ENCODE assay signal across 29 cellular contexts in the genomic region with DNA sequence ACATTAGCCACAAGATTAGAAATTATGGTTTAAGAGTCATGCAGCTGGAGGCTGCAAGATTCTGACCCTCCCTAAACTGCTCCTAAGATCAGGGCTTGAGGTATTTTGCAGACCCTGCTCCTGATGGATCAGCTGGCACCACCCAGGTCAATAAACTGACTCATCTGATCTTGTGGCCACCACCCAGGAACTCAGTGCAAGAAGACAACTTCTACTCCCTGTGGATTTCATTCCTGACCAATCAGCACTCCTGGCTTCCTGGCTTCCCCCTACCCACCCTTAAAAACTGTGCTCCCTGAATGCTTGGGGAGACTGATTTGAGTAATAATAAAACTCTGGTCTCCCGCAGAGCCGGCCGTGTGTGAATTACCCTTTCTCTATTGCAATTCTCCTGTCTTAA. TPM values are rescaled to one million over a fixed set of nuclear protein-coding genes. Genes with fewer than 3 reads are reported as not detected.
DNase-seq lines count a peak whose midpoint lies in the region; ATAC-seq, FAIRE-seq and TF ChIP-seq lines count a peak whose summit lies in the region.
"Had no signal": no experiment of that assay in that cellular context is flagged by ENCODE, and none has a peak within 500 bp of the region (broad histone marks: within the 10 kb centered on the region; RNA-seq: fewer than 3 reads in every experiment).

No MANE protein-coding gene starts in this region.

- TF ChIP-seq CTCF in MCF 10A (IDR thresholded peaks at IDR 0.05; ENCODE audit: unreplicated experiment) = no peak
- TF ChIP-seq CTCF in mammary epithelial cell (conservative IDR thresholded peaks at IDR 0.05 in 1 of 2, IDR thresholded peaks at IDR 0.05 in 1 of 2; ENCODE audit: extremely low read depth in 1 of 2, insufficient read depth in 1 of 2, low read depth in 1 of 2, low read length in 2 of 2) = no peak
- TF ChIP-seq CTCF in pancreas (IDR thresholded peaks at IDR 0.05) = no peak

- in situ Hi-C loops in mammary epithelial cell (cut with MboI; ENCODE audit: low sequenced_read_pairs in 2 of 2) = loop anchor here in 1 of 2 donors (5.0 kb wide), 1 partner anchor 68 kb away; no protein-coding TSS in a partner anchor

- BruUV-seq in MCF 10A (replicated peaks; lab: Mats Ljungman, UMichigan) = no TSS peak
- BruUV-seq in mammary epithelial cell (replicated peaks; lab: Mats Ljungman, UMichigan) = no TSS peak

- H4K20me1 ChIP-seq in mammary epithelial cell (ENCODE audit: insufficient read depth, low read length) = no peaks in the 10 kb centered on the region

- CTCF ChIA-PET in MCF 10A (lab: Yijun Ruan, JAX) (interaction anchor here (0.6 to 1.6 kb wide), 2 partner anchors 103 to 318 kb away, joined by 3 to 4 read pairs; no protein-coding TSS in a partner anchor), mammary epithelial cell (lab: Charles Lee; ENCODE audit: low non-redundant PET) (no interaction called here)

- H3K4me2 ChIP-seq in mammary epithelial cell (ENCODE audit: insufficient read depth, low read depth, low read length) = no peak overlapping the region

- H3K79me2 ChIP-seq in mammary epithelial cell (ENCODE audit: insufficient read depth, low read length) = no peaks in the 10 kb centered on the region

- no peaks in the 10 kb centered on the region for H3K9me3 Mint-ChIP-seq in MCF 10A (ENCODE audit: unreplicated experiment)
- H3K9me3 Mint-ChIP-seq: activated naive CD4-positive, alpha-beta T cell treated with anti-CD3 and anti-CD28 coated beads, Interleukin-2, amount 50 U/mL, for 24 hours; IgD-negative memory B cell; stimulated activated naive CD8-positive, alpha-beta T cell treated with anti-CD3 and anti-CD28 coated beads, Interleukin-15, Interleukin-2, amounts not matched to agents 100 ng/mL and 50 ng/mL, for 24 hours; T-cell had no signal

- no peak overlapping the region for H3K9ac ChIP-seq in mammary epithelial cell (ENCODE audit: insufficient read depth, low read length)

- no peaks in the 10 kb centered on the region for H3K36me3 Mint-ChIP-seq in MCF 10A (ENCODE audit: insufficient read depth, unreplicated experiment)
- H3K36me3 Mint-ChIP-seq: activated naive CD4-positive, alpha-beta T cell treated with anti-CD3 and anti-CD28 coated beads, Interleukin-2, amount 50 U/mL, for 24 hours; IgD-negative memory B cell; T-cell had no signal

- H3K4me3 ChIP-seq in mammary epithelial cell (replicated peaks in 1 of 3; ENCODE audit: insufficient read depth in 1 of 3, low read depth in 2 of 3, low read length in 3 of 3) (no peak overlapping the region), pancreas (no peak overlapping the region)
- H3K4me3 ChIP-seq: gastrocnemius medialis, lower lobe of right lung, tibial artery had no signal

- H3K9me3 ChIP-seq in mammary epithelial cell (replicated peaks; ENCODE audit: insufficient read depth, low read length) (no peaks in the 10 kb centered on the region), pancreas (no peaks in the 10 kb centered on the region)
- H3K9me3 ChIP-seq: BE2C, gastrocnemius medialis, lower lobe of right lung, neutrophil, tibial artery had no signal

- H2AFZ ChIP-seq in mammary epithelial cell (ENCODE audit: low read depth, low read length) = no peak overlapping the region

- DNase-seq in MCF 10A (ENCODE audit: unreplicated experiment) = no peak
- DNase-seq in mammary epithelial cell = no peak
- DNase-seq in T1000 (lab: John Stamatoyannopoulos, UW) = peak; percentile 20
- peak; percentile 68 for DNase-seq in glomerular visceral epithelial cell (ENCODE audit: extremely low spot score)
- no peak for DNase-seq in NCI-H146 (lab: John Stamatoyannopoulos, UW)
- DNase-seq in NK-92 (lab: John Stamatoyannopoulos, UW; ENCODE audit: unreplicated experiment) = no peak
- no peak for DNase-seq in pancreas
- DNase-seq: 8988T; activated CD4-positive, alpha-beta T cell treated with anti-CD3 and anti-CD28 coated beads for 4 hours; aorta; BE2C; central memory CD4-positive, alpha-beta T cell; DMS79 treated with DMSO at 0.1 percent for 48 hours; gastrocnemius medialis; islet precursor cell; lower lobe of right lung; NCI-H1694; NCI-H748 treated with DMSO at 0.1 percent for 48 hours; SHP77; stimulated activated CD4-positive, alpha-beta T cell treated with anti-CD3 and anti-CD28 coated beads, Interleukin-12 subunit alpha, Interleukin-12 subunit beta, amount 100 ng/mL, for 4 hours; stimulated activated CD4-positive, alpha-beta T cell treated with anti-CD3 and anti-CD28 coated beads, Interleukin-4, amount 100 ng/mL, for 4 hours; T-cell; tibial artery had no signal

- no peak for FAIRE-seq in pancreas (lab: Jason Lieb, UNC)

- WGBS in mammary epithelial cell (ENCODE audit: low coverage, missing lambda C conversion rate) = 100% methylated on average over 3 of the region's 3 CpGs
- WGBS in pancreas, 2 donors = 81 to 85% methylated on average over 3 of the region's 3 CpGs

- peak overlapping the region; percentile 31 for H3K27ac Mint-ChIP-seq in MCF 10A (ENCODE audit: low read depth, unreplicated experiment)
- H3K27ac Mint-ChIP-seq: activated naive CD4-positive, alpha-beta T cell treated with anti-CD3 and anti-CD28 coated beads, Interleukin-2, amount 50 U/mL, for 24 hours; stimulated activated naive CD8-positive, alpha-beta T cell treated with anti-CD3 and anti-CD28 coated beads, Interleukin-15, Interleukin-2, amounts not matched to agents 100 ng/mL and 50 ng/mL, for 24 hours; T-cell had no signal

- no peaks in the 10 kb centered on the region for H3K27me3 Mint-ChIP-seq in MCF 10A (ENCODE audit: insufficient read depth, unreplicated experiment)
- H3K27me3 Mint-ChIP-seq: activated naive CD4-positive, alpha-beta T cell treated with anti-CD3 and anti-CD28 coated beads, Interleukin-2, amount 50 U/mL, for 24 hours; IgD-negative memory B cell; stimulated activated naive CD8-positive, alpha-beta T cell treated with anti-CD3 and anti-CD28 coated beads, Interleukin-15, Interleukin-2, amounts not matched to agents 100 ng/mL and 50 ng/mL, for 24 hours; T-cell had no signal

- no peaks in the 10 kb centered on the region for H3K4me1 Mint-ChIP-seq in MCF 10A (ENCODE audit: insufficient read depth, unreplicated experiment)
- H3K4me1 Mint-ChIP-seq: activated naive CD4-positive, alpha-beta T cell treated with anti-CD3 and anti-CD28 coated beads, Interleukin-2, amount 50 U/mL, for 24 hours had no signal

- H3K36me3 ChIP-seq in mammary epithelial cell (ENCODE audit: insufficient read depth, low read length) (no peaks in the 10 kb centered on the region), pancreas (no peaks in the 10 kb centered on the region)
- H3K36me3 ChIP-seq: BE2C, gastrocnemius medialis, lower lobe of right lung, neutrophil, tibial artery had no signal

- ATAC-seq in activated CD4-positive, CD25-positive, alpha-beta regulatory T cell treated with anti-CD3 and anti-CD28 coated beads, Interleukin-2, amount 50 U/mL, for 24 hours = no peak
- ATAC-seq in pancreas = no peak
- ATAC-seq: gastrocnemius medialis, lower lobe of right lung, T-cell had no signal

- H3K4me1 ChIP-seq in mammary epithelial cell (ENCODE audit: insufficient read depth, low read length) (no peaks in the 10 kb centered on the region), pancreas (no peaks in the 10 kb centered on the region)
- H3K4me1 ChIP-seq: BE2C, gastrocnemius medialis had no signal

- no peak overlapping the region for H3K4me3 Mint-ChIP-seq in MCF 10A (ENCODE audit: unreplicated experiment)
- H3K4me3 Mint-ChIP-seq: activated naive CD4-positive, alpha-beta T cell treated with anti-CD3 and anti-CD28 coated beads, Interleukin-2, amount 50 U/mL, for 24 hours; stimulated activated naive CD8-positive, alpha-beta T cell treated with anti-CD3 and anti-CD28 coated beads, Interleukin-15, Interleukin-2, amounts not matched to agents 100 ng/mL and 50 ng/mL, for 24 hours; T-cell had no signal

- dilution Hi-C loops in mammary epithelial cell (cut with HindIII; ENCODE audit: low sequenced_read_pairs) = no loop called here

- H3K27me3 ChIP-seq in mammary epithelial cell (ENCODE audit: insufficient read depth, low read length) (no peaks in the 10 kb centered on the region), pancreas (no peaks in the 10 kb centered on the region)
- H3K27me3 ChIP-seq: neutrophil, tibial artery had no signal

- POLR2A ChIA-PET in MCF 10A (lab: Yijun Ruan, JAX) = interaction anchor here (0.7 kb wide), 1 partner anchor 81 kb away, joined by 3 read pairs; no protein-coding TSS in a partner anchor

- H3K27ac ChIP-seq in mammary epithelial cell (ENCODE audit: insufficient read depth, low read depth, low read length) = no peak overlapping the region
- no peak overlapping the region for H3K27ac ChIP-seq in pancreas
- H3K27ac ChIP-seq: gastrocnemius medialis, lower lobe of right lung, neutrophil, tibial artery had no signal

- intact Hi-C loops in MCF 10A (cut with micrococcal nuclease) (loop anchor here (5.0 kb wide), 1 partner anchor 773 kb away; no protein-coding TSS in a partner anchor), mammary epithelial cell (cut with micrococcal nuclease) (loop anchor here (5.0 kb wide), 1 partner anchor 313 kb away; no protein-coding TSS in a partner anchor), pancreas (cut with DNase I) (loop anchor here in 1 of 3 donors (10.0 kb wide), 1 partner anchor 311 kb away; no protein-coding TSS in a partner anchor)

RNA-seq across cellular contexts. Expression of a gene that starts 25.0 kb away (rescaled TPM):
- total RNA-seq in MCF 10A (2022) (9.8 and 15.8 TPM in 2 replicates), mammary epithelial cell (under 1 TPM in 1 of 2 donors, not detected in 1; 0.33 TPM), pancreas (1 to 10 TPM in 4 of 6 donors, under 1 TPM in 2; 0.51 to 6.3 (median 1.1) TPM)
- polyA plus RNA-seq in mammary epithelial cell (2.5 TPM), pancreas (1 to 10 TPM; 1.5 to 2.4 TPM)
- polyA minus RNA-seq in mammary epithelial cell = not detected
- total RNA-seq: epithelial cell of proximal tubule had no signal

RNA-seq across cellular contexts. Expression of a gene that starts 33.2 kb away (rescaled TPM):
- total RNA-seq in MCF 10A (2022) = 0.12 and 0.23 TPM in 2 replicates
- under 1 TPM in 1 of 2 donors, not detected in 1; 0.42 TPM for total RNA-seq in mammary epithelial cell
- 0.01 TPM for polyA plus RNA-seq in mammary epithelial cell
- not detected for polyA minus RNA-seq in mammary epithelial cell
- total RNA-seq in pancreas = 10 to 100 TPM; 14.5 to 54.8 (median 28.7) TPM
- 10 to 100 TPM in 1 of 2 donors, 1 to 10 TPM in 1; 8.0 to 15.1 TPM for polyA plus RNA-seq in pancreas

Comparison
In these comparisons a context has a peak if more than half of its experiments do, and no peak if none do; other contexts are left out.
1. DNase-seq: peak in T1000 (single experiment) and glomerular visceral epithelial cell (single experiment); none in MCF 10A (single experiment), mammary epithelial cell (single experiment), NCI-H146 (single experiment), NK-92 (single experiment) and pancreas (0 of 6).
2. RNA of a gene that starts 33.2 kb away (total RNA-seq): 14.5 to 54.8 TPM in pancreas; 0.42 TPM in mammary epithelial cell and 0.12 to 0.23 TPM in MCF 10A; every median in the first group is over 10 times any median in the second.